Comparison of ENCODE assay signal across 1 cellular context in genomic region chr18:58695772-58696171, GRCh38.
TF ChIP-seq lines count a peak whose summit lies in the region.

No MANE protein-coding gene starts in this region.

TF ChIP-seq in H1, 55 proteins besides CTCF, POLR2A, EP300 and RAD21:
- TF ChIP-seq ASH2L (IDR thresholded peaks at IDR 0.05; ENCODE audit: low read length) (no peak), USF2 (IDR thresholded peaks at IDR 0.05; ENCODE audit: low read length) (no peak)
TF ChIP-seq in H1: peak in this region for 0.
